8 cellular contexts compared by ENCODE assay signal in the genomic region with DNA sequence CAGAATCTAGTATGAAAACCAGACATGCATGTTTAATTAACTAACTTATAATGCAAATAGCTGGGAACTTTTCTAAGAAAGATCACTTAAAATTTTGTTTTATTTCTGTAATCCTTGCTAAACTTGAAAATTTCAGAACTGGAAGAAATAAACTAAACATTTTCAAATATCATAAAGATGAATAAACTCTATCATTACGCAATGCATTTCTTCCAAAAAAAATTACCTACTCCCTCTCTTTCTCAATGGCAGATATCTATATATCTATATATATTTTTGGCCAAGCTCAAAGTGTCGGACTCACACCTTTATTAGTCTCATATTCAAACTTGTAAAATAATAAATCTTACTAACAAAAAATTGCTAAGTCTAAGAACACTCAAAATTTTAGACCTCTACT.
"Had no signal": no experiment of that assay in that cellular context is flagged by ENCODE, and none has a peak within 500 bp of the region (broad histone marks: within the 10 kb centered on the region; RNA-seq: fewer than 3 reads in every experiment).

No MANE protein-coding gene starts in this region.

- H3K9ac ChIP-seq: GM23248 had no signal

- H2AFZ ChIP-seq: GM23248 had no signal

- H3K4me3 ChIP-seq: GM23248, K562 had no signal

- DNase-seq: GM23248, GOT3, H9, HCEC 1CT, KG1 had no signal

- H3K27ac ChIP-seq: GM23248 had no signal

- FAIRE-seq: H54, HTR-8/SVneo, K562 had no signal

- ATAC-seq: K562 had no signal
